ENCODE assay signal across 8 cellular contexts in the genomic region with DNA sequence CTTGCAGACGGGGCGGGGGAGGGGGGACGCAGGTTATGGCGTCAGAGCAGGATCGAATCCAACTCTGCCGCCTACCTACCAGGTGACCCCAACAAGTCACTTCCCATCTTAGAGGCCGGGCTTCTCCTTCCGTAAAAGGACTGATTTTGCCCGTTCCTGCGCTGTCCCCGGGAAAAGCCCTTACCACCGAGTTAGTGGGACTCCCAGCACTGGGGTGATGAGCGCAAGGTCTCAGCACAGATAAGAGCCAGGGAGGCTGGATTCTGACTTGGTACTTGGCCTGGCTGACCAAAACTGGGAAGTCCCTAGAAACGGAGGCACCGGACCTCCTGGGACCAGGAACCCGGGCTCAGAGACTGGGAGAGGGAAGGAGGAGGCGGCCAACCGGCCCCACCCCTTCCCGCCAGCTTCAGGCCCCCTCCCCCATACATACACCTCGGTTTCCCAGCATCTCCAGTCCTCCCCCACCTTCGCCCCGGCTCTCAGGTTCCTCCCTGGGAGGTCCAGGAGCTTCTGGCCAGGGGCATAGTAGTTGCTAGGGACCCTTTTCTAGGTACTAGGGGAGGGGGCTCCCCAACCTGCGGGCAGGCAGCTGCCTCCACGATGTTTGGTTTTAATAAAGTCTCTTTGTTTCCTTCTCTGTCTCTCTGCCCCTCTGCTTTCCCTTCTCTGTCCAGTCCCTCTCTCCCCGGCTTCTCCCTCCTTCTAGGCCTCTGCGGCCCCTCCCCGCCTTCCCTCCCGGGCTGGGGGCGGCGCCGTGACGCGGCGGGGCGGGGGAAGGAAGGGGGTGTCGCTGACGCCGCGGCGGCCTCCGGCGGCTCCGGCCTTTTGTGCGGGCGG. TPM values are rescaled to one million over a fixed set of nuclear protein-coding genes. Genes with fewer than 3 reads are reported as not detected.
DNase-seq lines count a peak whose midpoint lies in the region; ATAC-seq and TF ChIP-seq lines count a peak whose summit lies in the region.

A gene (plus strand): TSS at position 826 of the 840 bp plus-strand sequence. CDS start 156 bp downstream, outside the sequence.

- peak within 1 kb of the TSS; percentile 88 to 99 (median 94) for H3K27ac ChIP-seq in adrenal gland
- peak within 1 kb of the TSS; percentile 86 to 100 (median 98) for H3K27ac ChIP-seq in heart right ventricle

- peak; percentile 67 to 89 for TF ChIP-seq POLR2A in adrenal gland (IDR thresholded peaks at IDR 0.05)

- H3K27me3 Mint-ChIP-seq in progenitor cell of endocrine pancreas = no peaks in the 10 kb centered on the region

- H3K27me3 ChIP-seq in adrenal gland = no peaks in the 10 kb centered on the region
- H3K27me3 ChIP-seq in heart right ventricle = no peaks in the 10 kb centered on the region

- peak; percentile 62 for DNase-seq in DMS153 treated with DMSO at 0.1 percent for 48 hours (lab: John Stamatoyannopoulos, UW; ENCODE audit: unreplicated experiment)
- peak; percentile 61 for DNase-seq in MV-4-11 (lab: John Stamatoyannopoulos, UW)
- DNase-seq in T follicular helper cell (ENCODE audit: low read depth) = peak; percentile 59
- DNase-seq in adrenal gland = peak; percentile 88 to 92 (median 91)
- DNase-seq in heart right ventricle = peak; percentile 90 to 92
- DNase-seq in progenitor cell of endocrine pancreas (ENCODE audit: low spot score, unreplicated experiment) = peak; percentile 67
- peak; percentile 89 for DNase-seq in ureter (ENCODE audit: low spot score)

- H3K4me3 Mint-ChIP-seq in progenitor cell of endocrine pancreas (ENCODE audit: low read depth) = peak within 1 kb of the TSS; percentile 91

- intact Hi-C loops in adrenal gland (cut with DNase I) (no loop called here), heart right ventricle (cut with DNase I) (no loop called here)

- H3K27ac Mint-ChIP-seq in progenitor cell of endocrine pancreas = peak within 1 kb of the TSS; percentile 97

- H3K9me3 ChIP-seq in adrenal gland (replicated peaks in 1 of 3) (no peaks in the 10 kb centered on the region), heart right ventricle (no peaks in the 10 kb centered on the region)

- ATAC-seq in GM21825 (IDR thresholded peaks at IDR 0.05; ENCODE audit: unreplicated experiment) (peak; percentile 48), heart right ventricle (peak; percentile 91 to 96 (median 94))

- H3K4me3 ChIP-seq in adrenal gland (peak within 1 kb of the TSS in 3 of 4 donors; percentile 69 to 97 (median 86)), heart right ventricle (peak within 1 kb of the TSS; percentile 72 to 99 (median 94))

- H3K36me3 Mint-ChIP-seq in progenitor cell of endocrine pancreas (ENCODE audit: insufficient read depth) = peaks cover 2% of the 10 kb centered on the region

- WGBS in adrenal gland, 4 donors = 0 to 3% (median 1%) methylated on average over 22 to 36 of the region's 45 CpGs
- 1 to 2% methylated on average over 37 to 45 of the region's 45 CpGs for WGBS in heart right ventricle, 2 donors

- TF ChIP-seq CTCF in adrenal gland (IDR thresholded peaks at IDR 0.05) (no peak), heart right ventricle (IDR thresholded peaks at IDR 0.05) (no peak), progenitor cell of endocrine pancreas (IDR thresholded peaks at IDR 0.05; ENCODE audit: unreplicated experiment) (no peak)

- no peaks in the 10 kb centered on the region for H3K9me3 Mint-ChIP-seq in progenitor cell of endocrine pancreas (ENCODE audit: low read depth)

- H3K36me3 ChIP-seq in adrenal gland (replicated peaks in 1 of 2) (no peaks in the 10 kb centered on the region), heart right ventricle (peaks cover 0 to 19% (median 0%) of the 10 kb centered on the region in 9 donors)

- peaks cover 28 to 47% of the 10 kb centered on the region in 2 donors for H3K4me1 ChIP-seq in adrenal gland (replicated peaks in 1 of 2)
- H3K4me1 ChIP-seq in heart right ventricle = peaks cover 6 to 92% (median 80%) of the 10 kb centered on the region in 9 donors

- H3K4me1 Mint-ChIP-seq in progenitor cell of endocrine pancreas (ENCODE audit: low read depth) = peaks cover 34% of the 10 kb centered on the region

RNA-seq across cellular contexts. Expression of the gene that starts here (rescaled TPM):
- total RNA-seq in adrenal gland (100 to 1,000 TPM in 1 of 8 donors, 10 to 100 TPM in 7; 42.4 to 101 (median 81.5) TPM), heart right ventricle (10 to 100 TPM; 19.5 to 49.4 (median 30.3) TPM), progenitor cell of endocrine pancreas (111 and 118 TPM in 2 replicates), ureter (71.3 TPM)
- polyA plus RNA-seq in adrenal gland (100 to 1,000 TPM in 1 of 3 donors, 10 to 100 TPM in 2; 41.5 to 125 (median 74.9) TPM), heart right ventricle (10 to 100 TPM; 38.7 to 40.9 TPM)

Comparison
In these comparisons a context has a peak if more than half of its experiments do, and no peak if none do; other contexts are left out.
1. Peak in every context shown above with its lines: DNase-seq, ATAC-seq, H3K4me3 ChIP-seq and H3K27ac ChIP-seq.